In the genomic region with DNA sequence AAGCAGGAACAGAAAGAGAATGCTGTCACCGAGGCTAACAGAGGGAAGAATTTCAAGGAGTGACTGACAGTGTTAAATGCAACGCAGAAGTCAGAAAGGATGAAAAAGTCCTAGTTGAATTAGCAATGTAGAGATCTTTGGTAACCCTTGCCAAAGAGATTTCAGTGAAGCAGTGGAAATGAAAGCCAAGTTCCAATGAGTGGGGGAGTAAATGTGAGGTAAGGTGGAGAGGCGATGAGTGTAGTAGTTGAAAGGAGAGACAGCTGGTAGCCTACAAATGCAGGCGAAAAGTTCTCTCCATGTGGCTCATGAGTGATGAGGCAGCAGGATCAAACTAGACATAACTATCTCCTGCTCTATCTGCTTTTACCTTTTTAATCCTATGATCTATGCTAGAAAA, we compare ENCODE assay signal across 1 cellular context.
TF ChIP-seq lines count a peak whose summit lies in the region.

No MANE protein-coding gene starts in this region.

TF ChIP-seq in IMR-90, 13 proteins besides CTCF, POLR2A, EP300 and RAD21 (continued from another document):
- TF ChIP-seq, protein P1, sequence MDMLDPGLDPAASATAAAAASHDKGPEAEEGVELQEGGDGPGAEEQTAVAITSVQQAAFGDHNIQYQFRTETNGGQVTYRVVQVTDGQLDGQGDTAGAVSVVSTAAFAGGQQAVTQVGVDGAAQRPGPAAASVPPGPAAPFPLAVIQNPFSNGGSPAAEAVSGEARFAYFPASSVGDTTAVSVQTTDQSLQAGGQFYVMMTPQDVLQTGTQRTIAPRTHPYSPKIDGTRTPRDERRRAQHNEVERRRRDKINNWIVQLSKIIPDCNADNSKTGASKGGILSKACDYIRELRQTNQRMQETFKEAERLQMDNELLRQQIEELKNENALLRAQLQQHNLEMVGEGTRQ (IDR thresholded peaks at IDR 0.05; ENCODE audit: low read depth, low read length) = no peak
- TF ChIP-seq, protein P2, sequence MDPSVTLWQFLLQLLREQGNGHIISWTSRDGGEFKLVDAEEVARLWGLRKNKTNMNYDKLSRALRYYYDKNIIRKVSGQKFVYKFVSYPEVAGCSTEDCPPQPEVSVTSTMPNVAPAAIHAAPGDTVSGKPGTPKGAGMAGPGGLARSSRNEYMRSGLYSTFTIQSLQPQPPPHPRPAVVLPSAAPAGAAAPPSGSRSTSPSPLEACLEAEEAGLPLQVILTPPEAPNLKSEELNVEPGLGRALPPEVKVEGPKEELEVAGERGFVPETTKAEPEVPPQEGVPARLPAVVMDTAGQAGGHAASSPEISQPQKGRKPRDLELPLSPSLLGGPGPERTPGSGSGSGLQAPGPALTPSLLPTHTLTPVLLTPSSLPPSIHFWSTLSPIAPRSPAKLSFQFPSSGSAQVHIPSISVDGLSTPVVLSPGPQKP (IDR thresholded peaks at IDR 0.05; ENCODE audit: borderline replicate concordance, low read depth, low read length) = no peak
- no peak for TF ChIP-seq MAZ (IDR thresholded peaks at IDR 0.05; ENCODE audit: borderline replicate concordance, low read depth, low read length)
- TF ChIP-seq CEBPB (IDR thresholded peaks at IDR 0.05; ENCODE audit: low read depth, low read length) = no peak
- TF ChIP-seq SMC3 (IDR thresholded peaks at IDR 0.05; ENCODE audit: low read depth, low read length) = no peak
- no peak for TF ChIP-seq RFX5 (IDR thresholded peaks at IDR 0.05; ENCODE audit: low read depth, low read length)
